In genomic region chr15:47027322-47027946, GRCh38 we compare ENCODE assay signal across 15 cellular contexts.
A peak's percentile ranks its signal among the peaks of the same experiment; 100 is the strongest.
DNase-seq lines count a peak whose midpoint lies in the region; ATAC-seq, FAIRE-seq and TF ChIP-seq lines count a peak whose summit lies in the region.
"Had no signal": no experiment of that assay in that cellular context is flagged by ENCODE, and none has a peak within 500 bp of the region (broad histone marks: within the 10 kb centered on the region; RNA-seq: fewer than 3 reads in every experiment).

No MANE protein-coding gene starts in this region.

- H3K9ac ChIP-seq in H1 (replicated peaks in 1 of 4; ENCODE audit: extremely low read depth in 1 of 4, low read depth in 3 of 4, low read length in 3 of 4): no peak overlapping the region

- no peak overlapping the region for H2BK5ac ChIP-seq in H1 (ENCODE audit: low read depth, low read length)

- FAIRE-seq in H1 (lab: Jason Lieb, UNC): peak; percentile 63
- FAIRE-seq: urothelium cell line had no signal

- CTCF ChIA-PET in H1 (lab: Charles Lee; ENCODE audit: partially characterized antibody): interaction anchor here (0.7 to 3.5 kb wide), 5 partner anchors 9 to 716 kb away, joined by 3 to 18 read pairs (median 4); no protein-coding TSS in a partner anchor

- no peak overlapping the region for H3K4me3 ChIP-seq in H1 (ENCODE audit: extremely low read depth in 1 of 4, insufficient read depth in 2 of 4, low read depth in 3 of 4, low read length in 4 of 4)
- H3K4me3 ChIP-seq in psoas muscle: no peak overlapping the region
- H3K4me3 ChIP-seq: lower lobe of right lung, ovary had no signal

- no peak overlapping the region; the same call in 1 of the 2 replicates for H4K8ac ChIP-seq in H1 (ENCODE audit: extremely low read depth, insufficient read depth, low read length)

- no peaks in the 10 kb centered on the region for H3K4me1 ChIP-seq in H1 (replicated peaks in 1 of 4; ENCODE audit: control insufficient read depth in 3 of 4, insufficient read depth in 4 of 4, low read length in 3 of 4)
- H3K4me1 ChIP-seq in psoas muscle: no peaks in the 10 kb centered on the region
- H3K4me1 ChIP-seq: lower lobe of right lung had no signal

- no peak overlapping the region for H3K56ac ChIP-seq in H1 (replicated peaks; ENCODE audit: insufficient read length, low read depth, low read length)

- H4K20me1 ChIP-seq in H1 (replicated peaks in 1 of 2; ENCODE audit: control insufficient read depth in 1 of 2, insufficient read depth in 2 of 2, low read length in 2 of 2): no peaks in the 10 kb centered on the region

- DNase-seq in NCI-H524 (lab: John Stamatoyannopoulos, UW) (peak; percentile 66 to 83), H1 (ENCODE audit: low read depth in 1 of 2, low spot score in 2 of 2) (peak in 1 of 2 experiments; percentile 47), GM13976 (ENCODE audit: low spot score) (no peak), psoas muscle (no peak)
- DNase-seq in stimulated activated naive CD4-positive, alpha-beta T cell treated with Interleukin-2 at 50 U/mL for 16 hours (lab: John Stamatoyannopoulos, UW): no peak
- DNase-seq: activated CD4-positive, alpha-beta T cell treated with anti-CD3 and anti-CD28 coated beads for 36 hours; activated effector memory CD4-positive, alpha-beta T cell treated with Interleukin-2 at 50 U/mL for 16 hours; AML-193; lower lobe of right lung; NCI-H510A; ovary had no signal

- peak; percentile 74 to 76 for TF ChIP-seq RAD21 in H1 (IDR thresholded peaks at IDR 0.05 in 1 of 2, conservative IDR thresholded peaks at IDR 0.05 in 1 of 2; ENCODE audit: low read depth in 2 of 2, low read length in 2 of 2)

- no peak overlapping the region for H3K18ac ChIP-seq in H1 (ENCODE audit: extremely low read depth, low read length)

- no peak overlapping the region for H2BK20ac ChIP-seq in H1 (ENCODE audit: low read length)

- no peaks in the 10 kb centered on the region for H3K36me3 ChIP-seq in H1 (ENCODE audit: control insufficient read depth in 2 of 4, insufficient read depth in 4 of 4, low read length in 3 of 4)
- H3K36me3 ChIP-seq in psoas muscle (ENCODE audit: insufficient read depth in 1 of 2, low read depth in 1 of 2): no peaks in the 10 kb centered on the region
- H3K36me3 ChIP-seq: lower lobe of right lung, ovary had no signal

- WGBS in H1 (ENCODE audit: extremely low coverage in 1 of 2, insufficient coverage in 1 of 2, insufficient read length in 1 of 2, insufficient replicate concordance in 2 of 2, low coverage in 1 of 2, low lambda C conversion rate in 2 of 2, missing lambda C conversion rate in 1 of 2), 2 experiments: 84% methylated on average over 3 of the region's 5 CpGs; no CpG with 5 or more reads in 1 of the 2 experiments
- whole genome bisulfite sequencing in psoas muscle, 3 donors: 72 to 73% (median 72%) methylated on average over 5 of the region's 5 CpGs

- no peaks in the 10 kb centered on the region for H3K23me2 ChIP-seq in H1 (ENCODE audit: low read depth, low read length)

- no peak overlapping the region for H3K4me2 ChIP-seq in H1 (ENCODE audit: insufficient read depth in 1 of 2, low read depth in 2 of 2, low read length in 2 of 2)

- no peak overlapping the region; the same call in 1 of the 2 replicates for H2BK12ac ChIP-seq in H1 (ENCODE audit: low read depth, low read length)

- TF ChIP-seq CTCF in 22Rv1 (IDR thresholded peaks at IDR 0.05) (peak; percentile 45), H1 (IDR thresholded peaks at IDR 0.05; ENCODE audit: control extremely low read depth in 1 of 3, insufficient read depth in 1 of 3, low read depth in 1 of 3, low read length in 3 of 3) (peak in 2 of 3 experiments; percentile 48 to 65; a peak in 2 of 4 replicates), GM13976 (IDR thresholded peaks at IDR 0.05; ENCODE audit: borderline replicate concordance, control extremely low read depth, extremely low read depth, insufficient read depth, missing control alignments) (no peak), psoas muscle (IDR thresholded peaks at IDR 0.05) (no peak)

- no peak overlapping the region for H3K23ac ChIP-seq in H1 (ENCODE audit: insufficient read length)

- no peak overlapping the region for H2BK15ac ChIP-seq in H1 (ENCODE audit: low read length)

- no peak overlapping the region for H3K14ac ChIP-seq in H1 (ENCODE audit: insufficient read length)

- in situ Hi-C loops in GM13976 (cut with MboI; ENCODE audit: low sequenced_read_pairs, unreplicated experiment): no loop called here

- H2AFZ ChIP-seq in H1 (ENCODE audit: low read length): peak overlapping the region; percentile 94

- TF ChIP-seq POLR2A in H1 (IDR thresholded peaks at IDR 0.05; ENCODE audit: control extremely low read depth in 1 of 2, low read depth in 2 of 2, low read length in 2 of 2): no peak

- no peak overlapping the region for H4K91ac ChIP-seq in H1 (replicated peaks; ENCODE audit: insufficient read length, low read length)

- H2BK120ac ChIP-seq in H1 (replicated peaks; ENCODE audit: low read depth, low read length): no peak overlapping the region

- H3K79me1 ChIP-seq in H1 (ENCODE audit: low read depth, low read length): no peaks in the 10 kb centered on the region

- no peaks in the 10 kb centered on the region for H3K27me3 ChIP-seq in H1 (replicated peaks in 1 of 4; ENCODE audit: control insufficient read depth in 3 of 4, extremely low read depth in 1 of 4, insufficient read depth in 3 of 4, low read length in 3 of 4)
- no peaks in the 10 kb centered on the region for H3K27me3 ChIP-seq in psoas muscle (ENCODE audit: insufficient read depth in 3 of 3, low read length in 2 of 3)
- H3K27me3 ChIP-seq: ovary had no signal

- no peak overlapping the region for H3K27ac ChIP-seq in 22Rv1
- H3K27ac ChIP-seq in H1 (ENCODE audit: low read depth, low read length): no peak overlapping the region
- H3K27ac ChIP-seq in psoas muscle: no peak overlapping the region
- H3K27ac ChIP-seq: lower lobe of right lung, ovary had no signal

- no peak for TF ChIP-seq EP300 in H1 (IDR thresholded peaks at IDR 0.05; ENCODE audit: borderline replicate concordance in 1 of 2, low read depth in 2 of 2, low read length in 2 of 2)

- ATAC-seq in GM18867 (IDR thresholded peaks at IDR 0.05; ENCODE audit: unreplicated experiment) (peak; percentile 71), GM18861 (IDR thresholded peaks at IDR 0.05; ENCODE audit: unreplicated experiment) (no peak), psoas muscle (no peak)
- ATAC-seq: activated CD4-positive, alpha-beta T cell treated with anti-CD3 and anti-CD28 coated beads for 36 hours; lower lobe of right lung had no signal

- H3K79me2 ChIP-seq in H1 (ENCODE audit: control insufficient read depth in 1 of 2, insufficient read depth in 2 of 2, low read length in 2 of 2): no peaks in the 10 kb centered on the region

- no peak overlapping the region for H2AK5ac ChIP-seq in H1 (ENCODE audit: low read depth, low read length)

- POLR2A ChIA-PET in H1 (lab: Charles Lee; ENCODE audit: partially characterized antibody): interaction anchor here (0.9 kb wide), 1 partner anchor 8 kb away, joined by 3 read pairs; no protein-coding TSS in a partner anchor

- H3K4ac ChIP-seq in H1 (replicated peaks; ENCODE audit: insufficient read length, low read depth, low read length): no peak overlapping the region

- H4K5ac ChIP-seq in H1 (ENCODE audit: insufficient read length, low read depth, low read length): no peak overlapping the region

- intact Hi-C loops in psoas muscle (cut with DNase I): no loop called here

- H3K9me3 ChIP-seq in H1 (ENCODE audit: insufficient read depth in 2 of 2, low read depth in 1 of 2, low read length in 1 of 2) (no peaks in the 10 kb centered on the region), psoas muscle (no peaks in the 10 kb centered on the region)
- H3K9me3 ChIP-seq: lower lobe of right lung, ovary had no signal

TF ChIP-seq in H1, 55 proteins besides CTCF, POLR2A, EP300 and RAD21:
- no peak for TF ChIP-seq EZH2 (IDR thresholded peaks at IDR 0.05; ENCODE audit: low read depth, low read length, severe bottlenecking)
- no peak for TF ChIP-seq CHD2 (IDR thresholded peaks at IDR 0.05; ENCODE audit: low read length)
- no peak for TF ChIP-seq CBX5 (IDR thresholded peaks at IDR 0.05; ENCODE audit: low read depth, low read length)
- no peak for TF ChIP-seq HDAC6 (IDR thresholded peaks at IDR 0.05; ENCODE audit: low read depth, low read length)
- no peak for TF ChIP-seq TEAD4 (IDR thresholded peaks at IDR 0.05; ENCODE audit: low read depth, low read length)
- TF ChIP-seq PHF8 (conservative IDR thresholded peaks at IDR 0.05; ENCODE audit: low read depth, low read length): no peak
- TF ChIP-seq TBP (IDR thresholded peaks at IDR 0.05; ENCODE audit: low read depth, low read length): no peak
- no peak for TF ChIP-seq ATF2 (IDR thresholded peaks at IDR 0.05; ENCODE audit: low read length)
- TF ChIP-seq GTF2F1 (IDR thresholded peaks at IDR 0.05; ENCODE audit: borderline replicate concordance, low read depth, low read length): no peak
- no peak for TF ChIP-seq SIX5 (IDR thresholded peaks at IDR 0.05; ENCODE audit: low read depth, low read length)
- TF ChIP-seq BCL11A (IDR thresholded peaks at IDR 0.05; ENCODE audit: low read depth in 2 of 2, low read length in 2 of 2): no peak
- TF ChIP-seq TAF1 (IDR thresholded peaks at IDR 0.05; ENCODE audit: low read depth, low read length): no peak
- no peak for TF ChIP-seq KDM5A (IDR thresholded peaks at IDR 0.05; ENCODE audit: low read length)
TF ChIP-seq in H1: peak in this region for 0.

Comparison
In these comparisons a context has a peak if more than half of its experiments do, and no peak if none do; other contexts are left out.
1. CTCF ChIP-seq: peak in 22Rv1 (single experiment) and H1 (2 of 3); none in GM13976 (single experiment) and psoas muscle (single experiment).
2. DNase-seq: peak in NCI-H524 (2 of 2); none in stimulated activated naive CD4-positive, alpha-beta T cell treated with Interleukin-2 at 50 U/mL for 16 hours (single experiment), GM13976 (single experiment) and psoas muscle (0 of 2).